ENCODE assay signal across 8 cellular contexts in the genomic region with DNA sequence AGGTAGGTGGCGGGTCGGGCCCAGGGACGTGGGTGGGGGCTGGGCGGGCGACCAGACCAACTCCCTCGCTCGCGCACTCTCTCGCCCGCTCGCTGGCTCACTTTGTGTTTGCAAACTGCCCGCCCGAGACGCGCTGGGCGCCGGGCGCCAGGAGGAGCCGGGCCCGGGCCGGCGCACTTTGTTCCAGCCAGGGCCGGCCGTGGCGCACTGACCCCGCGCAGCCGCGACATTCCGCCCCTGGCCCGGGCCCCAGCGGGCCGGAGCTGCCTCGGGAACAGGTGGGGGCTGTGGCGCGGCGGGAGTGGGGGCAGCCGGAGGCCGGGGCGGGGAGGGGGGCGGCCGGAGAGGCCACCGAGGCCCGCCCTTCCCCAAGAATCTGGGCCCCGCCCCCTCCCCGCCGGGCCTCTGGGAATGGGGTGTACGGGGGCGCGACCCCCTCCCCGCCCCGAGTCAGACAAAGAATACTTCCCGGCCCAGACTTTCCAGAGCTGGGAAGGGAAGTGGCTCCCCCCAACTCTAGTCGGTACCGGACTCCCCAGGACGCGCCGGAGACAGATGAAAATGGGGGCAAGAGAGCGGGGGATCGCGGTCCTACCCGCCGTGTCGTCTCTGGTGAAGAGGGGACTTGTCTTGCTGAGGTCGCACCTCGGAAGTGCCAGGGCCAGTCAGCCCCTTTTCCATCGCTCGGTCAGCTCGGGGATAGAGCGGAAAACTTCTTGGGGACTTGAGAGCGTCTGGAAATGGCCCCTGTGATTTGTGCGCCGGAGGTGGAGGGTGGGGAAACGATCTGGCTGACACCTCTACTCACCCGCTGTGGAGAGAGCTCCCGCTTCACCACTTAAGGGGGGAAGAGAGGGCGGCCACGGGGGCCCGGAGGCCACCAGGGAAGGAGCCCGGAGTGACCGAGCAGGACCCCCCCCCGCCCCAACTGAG. TPM values are rescaled to one million over a fixed set of nuclear protein-coding genes. Genes with fewer than 3 reads are reported as not detected.
DNase-seq lines count a peak whose midpoint lies in the region; ATAC-seq and TF ChIP-seq lines count a peak whose summit lies in the region.

No MANE protein-coding gene starts in this region.

- peaks cover 0 to under 1% (median 0%) of the 10 kb centered on the region in 3 donors for H3K36me3 ChIP-seq in Peyer's patch
- peaks cover 0 to 16% (median 3%) of the 10 kb centered on the region in 6 donors for H3K36me3 ChIP-seq in spleen

- peak overlapping the region; percentile 93 to 100 (median 97) for H3K4me3 Mint-ChIP-seq in brain

- peaks cover 50% of the 10 kb centered on the region for H3K4me1 Mint-ChIP-seq in brain

- intact Hi-C loops in spleen (cut with DNase I; ENCODE audit: low total_unique reads), result no loop called here

- H3K27ac ChIP-seq in 22Rv1 (peak overlapping the region; percentile 94), Peyer's patch (peak overlapping the region; percentile 80 to 92 (median 82)), spleen (peak overlapping the region in 6 of 8 donors; percentile 26 to 87 (median 62))

- H3K27me3 Mint-ChIP-seq in brain, result peaks cover 77% of the 10 kb centered on the region

- 0% methylated on average over 15 to 82 of the region's 82 CpGs for WGBS in spleen, 5 donors

- H3K36me3 Mint-ChIP-seq in brain, result peaks cover 17% of the 10 kb centered on the region

- H3K4me1 ChIP-seq in Peyer's patch (peaks cover 0 to 35% (median 19%) of the 10 kb centered on the region in 4 donors), spleen (peaks cover 19 to 66% (median 36%) of the 10 kb centered on the region in 6 donors)

- ATAC-seq in HG02938 (IDR thresholded peaks at IDR 0.05; ENCODE audit: unreplicated experiment), result peak; percentile 8

- peak overlapping the region; percentile 53 to 94 (median 83) for H3K27ac Mint-ChIP-seq in brain

- peaks cover 0 to 2% (median 0%) of the 10 kb centered on the region in 5 experiments for H3K9me3 Mint-ChIP-seq in brain

- H3K4me3 ChIP-seq in GM12864 (ENCODE audit: low read depth, low read length), result peak overlapping the region; percentile 83
- H3K4me3 ChIP-seq in Peyer's patch, result peak overlapping the region; percentile 77 to 97 (median 95)
- peak overlapping the region; percentile 61 to 97 (median 82) for H3K4me3 ChIP-seq in spleen

- DNase-seq in GM12864 (ENCODE audit: low read depth), result no peak
- peak; percentile 27 to 72 (median 61) for DNase-seq in Peyer's patch
- DNase-seq in iPS-NIHi7 (ENCODE audit: extremely low spot score), result peak; percentile 34
- peak; percentile 84 for DNase-seq in spleen
- no peak for DNase-seq in mesenteric fat pad (ENCODE audit: low spot score)

- H3K9me3 ChIP-seq in Peyer's patch (no peaks in the 10 kb centered on the region), spleen (no peaks in the 10 kb centered on the region)

- TF ChIP-seq CTCF in 22Rv1 (IDR thresholded peaks at IDR 0.05) (0 out of 2 replicates have a peak, but pooled peaks have one; percentile 8), GM12864 (IDR thresholded peaks at IDR 0.05; ENCODE audit: low read depth, low read length, missing control alignments) (no peak), Peyer's patch (IDR thresholded peaks at IDR 0.05) (no peak), brain (conservative IDR thresholded peaks at IDR 0.05) (no peak), spleen (IDR thresholded peaks at IDR 0.05 in 8 of 11, conservative IDR thresholded peaks at IDR 0.05 in 3 of 11) (no peak)

- TF ChIP-seq POLR2A in Peyer's patch (IDR thresholded peaks at IDR 0.05) (no peak), spleen (IDR thresholded peaks at IDR 0.05) (no peak)

- no peaks in the 10 kb centered on the region for H3K27me3 ChIP-seq in Peyer's patch
- peaks cover 0 to 43% (median 18%) of the 10 kb centered on the region in 7 donors for H3K27me3 ChIP-seq in spleen (replicated peaks in 1 of 7)

RNA-seq across cellular contexts. Expression of a gene that starts 1.0 kb away (rescaled TPM):
- total RNA-seq in Peyer's patch (10 to 100 TPM; 13.2 to 36.5 (median 20.0) TPM), spleen (10 to 100 TPM in 3 of 7 donors, 1 to 10 TPM in 4; 5.3 to 12.1 (median 8.3) TPM), mesenteric fat pad (21.4 TPM)
- polyA plus RNA-seq in brain (ENCODE audit: insufficient read depth, low read depth, low replicate concordance) (184 TPM), spleen (1 to 10 TPM; 3.0 to 5.8 (median 3.4) TPM)

Comparison
In these comparisons a context has a peak if more than half of its experiments do, and no peak if none do; other contexts are left out.
1. DNase-seq: peak in Peyer's patch (3 of 3), iPS-NIHi7 (single experiment) and spleen (single experiment); none in GM12864 (single experiment) and mesenteric fat pad (single experiment).
2. Peak in every context shown above with its lines, with median percentiles within 50 percentile points of each other: H3K27ac ChIP-seq and H3K4me3 ChIP-seq.